In the genomic region with DNA sequence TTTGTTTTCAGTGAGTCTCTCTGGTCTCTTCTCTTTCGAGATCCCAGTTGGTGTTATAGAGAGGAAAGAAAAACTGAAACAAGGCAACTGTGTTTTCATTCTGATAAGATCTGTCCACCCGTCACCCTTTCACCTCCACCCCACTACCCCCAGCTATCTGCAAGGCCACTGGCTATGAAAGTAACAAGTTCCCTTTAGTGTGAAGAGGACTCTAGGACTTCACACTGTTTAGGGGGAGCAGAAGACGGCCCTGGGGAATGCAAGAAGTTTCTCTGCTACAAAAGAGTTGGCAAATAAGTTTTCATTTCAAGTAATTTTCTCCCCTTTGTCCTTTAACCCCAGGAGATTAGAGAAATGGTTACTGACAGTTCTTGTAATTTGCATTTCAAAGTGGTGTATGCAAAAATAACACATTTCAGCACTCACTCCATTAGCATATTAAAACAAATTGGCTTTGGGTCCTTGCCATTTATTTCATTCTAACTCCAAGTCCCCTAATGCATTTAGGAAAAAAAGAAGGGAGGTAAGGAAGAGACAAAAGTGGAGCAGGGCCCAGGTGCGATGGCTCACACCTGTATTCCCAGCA, we compare ENCODE assay signal across 15 cellular contexts.
DNase-seq lines count a peak whose midpoint lies in the region; ATAC-seq, FAIRE-seq and TF ChIP-seq lines count a peak whose summit lies in the region.
"Had no signal": no experiment of that assay in that cellular context is flagged by ENCODE, and none has a peak within 500 bp of the region (broad histone marks: within the 10 kb centered on the region; RNA-seq: fewer than 3 reads in every experiment).

No MANE protein-coding gene starts in this region.

- TF ChIP-seq POLR2A in HepG2 (IDR thresholded peaks at IDR 0.05; ENCODE audit: insufficient read depth in 1 of 2, low read depth in 2 of 2, low read length in 2 of 2): no peak

- no peaks in the 10 kb centered on the region for H4K20me1 ChIP-seq in GM23338 (replicated peaks; ENCODE audit: insufficient read depth)
- H4K20me1 ChIP-seq in HepG2 (ENCODE audit: insufficient read depth, low read length): no peaks in the 10 kb centered on the region

- in situ Hi-C loops in HepG2 (cut with HindIII; ENCODE audit: extremely low pct_ligation_motif_present, low pct_unique_long_range_greater_than_20kb): no loop called here

- peaks cover 2% of the 10 kb centered on the region; the same call in 1 of the 3 replicates for H3K9me3 Mint-ChIP-seq in GM23338
- H3K9me3 Mint-ChIP-seq: dendritic cell treated with granulocyte-macrophage colony-stimulating factor and Interleukin-4, amounts not matched to agents 40 ng/mL and 50 ng/mL, for 4 days; naive B cell had no signal

- H3K4me2 ChIP-seq in GM23338 (peak overlapping the region; percentile 70), HepG2 (ENCODE audit: low read depth, low read length) (peak overlapping the region; percentile 37)

- peaks cover 54% of the 10 kb centered on the region for H3K4me1 Mint-ChIP-seq in GM23338

- peaks cover 10% of the 10 kb centered on the region for H3K27me3 Mint-ChIP-seq in GM23338 (ENCODE audit: insufficient read depth, low read depth, poor library complexity)

- TF ChIP-seq EP300 in HepG2 (IDR thresholded peaks at IDR 0.05; ENCODE audit: low read depth in 2 of 2, low read length in 2 of 2): no peak
- TF ChIP-seq EP300 in HepG2 (CRISPR knock-in tag; IDR thresholded peaks at IDR 0.05; ENCODE audit: borderline replicate concordance): no peak

- H3K9ac ChIP-seq in HepG2 (ENCODE audit: insufficient read depth, low read depth, low read length): no peak overlapping the region

- intact Hi-C loops in HepG2 (cut with micrococcal nuclease; ENCODE audit: unreplicated experiment): no loop called here

- peak overlapping the region; percentile 6; the same call in 1 of the 3 replicates for H3K4me3 Mint-ChIP-seq in GM23338
- H3K4me3 Mint-ChIP-seq: dendritic cell treated with granulocyte-macrophage colony-stimulating factor and Interleukin-4, amounts not matched to agents 40 ng/mL and 50 ng/mL, for 4 days; naive B cell had no signal

- H3K4me1 ChIP-seq in GM23338 (ENCODE audit: insufficient read depth): peaks cover 39% of the 10 kb centered on the region
- H3K4me1 ChIP-seq in HepG2 (ENCODE audit: insufficient read depth, low read length): peaks cover 27% of the 10 kb centered on the region; the same call in 1 of the 2 replicates
- H3K4me1 ChIP-seq: esophagus squamous epithelium, suprapubic skin had no signal

- no peaks in the 10 kb centered on the region for H3K79me2 ChIP-seq in GM23338 (replicated peaks; ENCODE audit: insufficient read depth)
- no peaks in the 10 kb centered on the region for H3K79me2 ChIP-seq in HepG2 (ENCODE audit: insufficient read depth, low read length)

- ATAC-seq in GM18909 (IDR thresholded peaks at IDR 0.05; ENCODE audit: poor library complexity, unreplicated experiment) (peak; percentile 81), GM23338 (peak; percentile 69), HepG2 (peak; percentile 58)

- WGBS in HepG2 (ENCODE audit: low lambda C conversion rate): 26% methylated on average over 4 of the region's 4 CpGs

- no peak for TF ChIP-seq CTCF in GM23338 (conservative IDR thresholded peaks at IDR 0.05; ENCODE audit: low read depth in 2 of 2)
- TF ChIP-seq CTCF in HepG2 (CRISPR knock-in tag; IDR thresholded peaks at IDR 0.05): no peak

- DNase-seq in GM23338 (ENCODE audit: low spot score) (peak; percentile 62), MV-4-11 (lab: John Stamatoyannopoulos, UW) (peak; percentile 29), HepG2 (ENCODE audit: low spot score) (no peak), NCI-H1105 treated with DMSO at 0.1 percent for 48 hours (lab: John Stamatoyannopoulos, UW) (no peak), amniotic stem cell (lab: John Stamatoyannopoulos, UW) (no peak), COR-L47 (lab: John Stamatoyannopoulos, UW) (no peak)
- no peak for DNase-seq in activated CD4-positive, alpha-beta T cell treated with anti-CD3 and anti-CD28 coated beads, Interleukin-2, amount 50 U/mL, for 48 hours
- DNase-seq: activated CD8-positive, alpha-beta memory T cell treated with anti-CD3 and anti-CD28 coated beads for 24 hours; activated effector memory CD4-positive, alpha-beta T cell treated with anti-CD3 and anti-CD28 coated beads, Interleukin-2, amount 50 U/mL, for 16 hours; esophagus squamous epithelium; naive B cell had no signal

- no peaks in the 10 kb centered on the region for H3K9me3 ChIP-seq in HepG2 (ENCODE audit: low read length)
- H3K9me3 ChIP-seq: esophagus squamous epithelium, suprapubic skin had no signal

- no peaks in the 10 kb centered on the region for H3K36me3 ChIP-seq in GM23338 (ENCODE audit: insufficient read depth)
- no peaks in the 10 kb centered on the region for H3K36me3 ChIP-seq in HepG2 (replicated peaks in 1 of 2; ENCODE audit: control insufficient read depth in 1 of 2, insufficient read depth in 2 of 2, low read length in 2 of 2)
- H3K36me3 ChIP-seq: esophagus squamous epithelium, suprapubic skin had no signal

- TF ChIP-seq RAD21 in HepG2 (CRISPR knock-in tag; IDR thresholded peaks at IDR 0.05): no peak

- POLR2A ChIA-PET in HepG2 (lab: Yijun Ruan, JAX): no interaction called here

- H2AFZ ChIP-seq in GM23338 (no peak overlapping the region), HepG2 (ENCODE audit: low read length) (no peak overlapping the region)

- H3F3A ChIP-seq in GM23338 (replicated peaks; ENCODE audit: low read depth): peaks cover 11% of the 10 kb centered on the region

- CTCF ChIA-PET in HepG2 (lab: Yijun Ruan, JAX; ENCODE audit: low intra/inter-chr PET ratio, low total read pairs): interaction anchor here (0.6 kb wide), 1 partner anchor 319 kb away, joined by 3 read pairs; no protein-coding TSS in a partner anchor

- FAIRE-seq in HepG2 (lab: Jason Lieb, UNC): no peak
- FAIRE-seq: astrocyte had no signal

- BruUV-seq in HepG2 (replicated peaks; lab: Mats Ljungman, UMichigan): no TSS peak

- peaks cover 25% of the 10 kb centered on the region for H3K27me3 ChIP-seq in GM23338 (ENCODE audit: insufficient read depth)
- peaks cover 1 to 6% of the 10 kb centered on the region in 2 experiments; a peak in 1 of 5 replicates for H3K27me3 ChIP-seq in HepG2 (ENCODE audit: control insufficient read depth in 1 of 2, insufficient read depth in 2 of 2, low read length in 2 of 2)
- H3K27me3 ChIP-seq: esophagus squamous epithelium, suprapubic skin had no signal

- H3K4me3 ChIP-seq in GM23338 (0 out of 2 replicates have a peak overlapping the region, but pooled peaks have one; percentile 2), HepG2 (replicated peaks in 1 of 3; ENCODE audit: insufficient read depth in 1 of 3, low read depth in 2 of 3, low read length in 3 of 3) (no peak overlapping the region)
- H3K4me3 ChIP-seq: esophagus squamous epithelium, suprapubic skin had no signal

- H3K9me2 ChIP-seq in GM23338 (ENCODE audit: insufficient read depth): peaks cover 17% of the 10 kb centered on the region; the same call in 1 of the 2 replicates

- H3K36me3 Mint-ChIP-seq in GM23338 (ENCODE audit: low read depth): peaks cover 4% of the 10 kb centered on the region; the same call in 1 of the 3 replicates
- H3K36me3 Mint-ChIP-seq: naive B cell had no signal

- H3K27ac Mint-ChIP-seq in GM23338: no peak overlapping the region; the same call in 1 of the 2 replicates
- H3K27ac Mint-ChIP-seq: dendritic cell treated with granulocyte-macrophage colony-stimulating factor and Interleukin-4, amounts not matched to agents 40 ng/mL and 50 ng/mL, for 4 days had no signal

- no peak overlapping the region for H3K27ac ChIP-seq in GM23338 (ENCODE audit: low read depth)
- H3K27ac ChIP-seq in HepG2 (ENCODE audit: extremely low read length, insufficient read depth, low read length): no peak overlapping the region
- H3K27ac ChIP-seq: esophagus squamous epithelium, suprapubic skin had no signal

TF ChIP-seq in HepG2, 621 proteins besides CTCF, POLR2A, EP300 and RAD21:
- TF ChIP-seq, protein P1, sequence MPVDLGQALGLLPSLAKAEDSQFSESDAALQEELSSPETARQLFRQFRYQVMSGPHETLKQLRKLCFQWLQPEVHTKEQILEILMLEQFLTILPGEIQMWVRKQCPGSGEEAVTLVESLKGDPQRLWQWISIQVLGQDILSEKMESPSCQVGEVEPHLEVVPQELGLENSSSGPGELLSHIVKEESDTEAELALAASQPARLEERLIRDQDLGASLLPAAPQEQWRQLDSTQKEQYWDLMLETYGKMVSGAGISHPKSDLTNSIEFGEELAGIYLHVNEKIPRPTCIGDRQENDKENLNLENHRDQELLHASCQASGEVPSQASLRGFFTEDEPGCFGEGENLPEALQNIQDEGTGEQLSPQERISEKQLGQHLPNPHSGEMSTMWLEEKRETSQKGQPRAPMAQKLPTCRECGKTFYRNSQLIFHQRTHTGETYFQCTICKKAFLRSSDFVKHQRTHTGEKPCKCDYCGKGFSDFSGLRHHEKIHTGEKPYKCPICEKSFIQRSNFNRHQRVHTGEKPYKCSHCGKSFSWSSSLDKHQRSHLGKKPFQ (CRISPR knock-in tag; IDR thresholded peaks at IDR 0.05; ENCODE audit: insufficient replicate concordance): peak; percentile 92
- TF ChIP-seq ZSCAN20 (CRISPR knock-in tag; IDR thresholded peaks at IDR 0.05; ENCODE audit: borderline replicate concordance) (no peak), YEATS2 (CRISPR knock-in tag; IDR thresholded peaks at IDR 0.05; ENCODE audit: borderline replicate concordance) (no peak)

Comparison
In these comparisons a context has a peak if more than half of its experiments do, and no peak if none do; other contexts are left out.
1. DNase-seq: peak in GM23338 (single experiment) and MV-4-11 (single experiment); none in HepG2 (single experiment), NCI-H1105 treated with DMSO at 0.1 percent for 48 hours (single experiment), amniotic stem cell (single experiment), COR-L47 (single experiment) and activated CD4-positive, alpha-beta T cell treated with anti-CD3 and anti-CD28 coated beads, Interleukin-2, amount 50 U/mL, for 48 hours (0 of 2).
2. Peak in every context shown above with its lines, with median percentiles within 50 percentile points of each other: ATAC-seq.